Comparison of ENCODE assay signal across 1 cellular context in the genomic region with DNA sequence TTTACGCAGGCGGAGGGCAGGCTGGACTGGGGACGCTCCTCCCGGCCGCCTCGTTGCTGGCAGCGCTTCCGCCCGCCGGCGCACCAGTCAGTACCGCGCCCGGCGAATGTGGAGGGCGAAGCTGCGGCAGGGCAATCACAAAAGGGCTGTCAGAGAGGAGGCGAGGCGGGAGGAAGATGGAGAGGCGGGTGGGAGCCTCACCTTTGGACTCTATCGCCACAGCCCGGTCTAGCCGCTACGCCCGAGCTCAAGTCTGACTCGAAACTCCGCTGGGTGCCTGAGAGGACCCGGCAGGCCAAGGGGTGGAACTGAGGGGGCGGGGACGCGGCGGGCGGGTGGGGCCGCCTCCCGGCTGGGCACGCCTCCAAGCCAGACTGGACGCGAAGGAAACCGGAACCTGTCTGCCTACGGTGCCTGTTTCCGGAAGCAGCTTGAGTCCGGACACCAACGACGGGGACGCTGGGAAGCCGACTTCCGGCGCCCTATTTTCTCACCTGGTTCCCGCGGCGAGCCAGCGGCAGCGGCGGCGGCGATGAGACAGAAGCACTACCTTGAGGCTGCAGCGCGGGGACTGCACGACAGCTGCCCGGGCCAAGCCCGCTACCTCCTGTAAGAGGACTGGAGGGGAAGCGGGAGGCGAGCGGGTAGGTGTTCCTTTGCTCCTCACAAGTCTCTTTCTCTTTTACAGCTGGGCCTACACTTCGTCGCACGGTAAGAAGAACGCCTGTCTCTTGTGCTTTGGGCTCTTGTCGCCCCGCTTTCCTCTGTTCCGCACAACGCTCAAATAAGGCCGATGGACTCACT.
TF ChIP-seq lines count a peak whose summit lies in the region.

A gene (plus strand): TSS at position 483 of the 804 bp plus-strand sequence.

TF ChIP-seq in HepG2, 621 proteins besides CTCF, POLR2A, EP300 and RAD21 (continued from another document and continues in another):
- TF ChIP-seq, protein P1, sequence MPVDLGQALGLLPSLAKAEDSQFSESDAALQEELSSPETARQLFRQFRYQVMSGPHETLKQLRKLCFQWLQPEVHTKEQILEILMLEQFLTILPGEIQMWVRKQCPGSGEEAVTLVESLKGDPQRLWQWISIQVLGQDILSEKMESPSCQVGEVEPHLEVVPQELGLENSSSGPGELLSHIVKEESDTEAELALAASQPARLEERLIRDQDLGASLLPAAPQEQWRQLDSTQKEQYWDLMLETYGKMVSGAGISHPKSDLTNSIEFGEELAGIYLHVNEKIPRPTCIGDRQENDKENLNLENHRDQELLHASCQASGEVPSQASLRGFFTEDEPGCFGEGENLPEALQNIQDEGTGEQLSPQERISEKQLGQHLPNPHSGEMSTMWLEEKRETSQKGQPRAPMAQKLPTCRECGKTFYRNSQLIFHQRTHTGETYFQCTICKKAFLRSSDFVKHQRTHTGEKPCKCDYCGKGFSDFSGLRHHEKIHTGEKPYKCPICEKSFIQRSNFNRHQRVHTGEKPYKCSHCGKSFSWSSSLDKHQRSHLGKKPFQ (CRISPR knock-in tag; IDR thresholded peaks at IDR 0.05; ENCODE audit: insufficient replicate concordance) = peak; percentile 59
- no peak for TF ChIP-seq KLF13 (CRISPR knock-in tag; IDR thresholded peaks at IDR 0.05)
- TF ChIP-seq, protein P2, sequence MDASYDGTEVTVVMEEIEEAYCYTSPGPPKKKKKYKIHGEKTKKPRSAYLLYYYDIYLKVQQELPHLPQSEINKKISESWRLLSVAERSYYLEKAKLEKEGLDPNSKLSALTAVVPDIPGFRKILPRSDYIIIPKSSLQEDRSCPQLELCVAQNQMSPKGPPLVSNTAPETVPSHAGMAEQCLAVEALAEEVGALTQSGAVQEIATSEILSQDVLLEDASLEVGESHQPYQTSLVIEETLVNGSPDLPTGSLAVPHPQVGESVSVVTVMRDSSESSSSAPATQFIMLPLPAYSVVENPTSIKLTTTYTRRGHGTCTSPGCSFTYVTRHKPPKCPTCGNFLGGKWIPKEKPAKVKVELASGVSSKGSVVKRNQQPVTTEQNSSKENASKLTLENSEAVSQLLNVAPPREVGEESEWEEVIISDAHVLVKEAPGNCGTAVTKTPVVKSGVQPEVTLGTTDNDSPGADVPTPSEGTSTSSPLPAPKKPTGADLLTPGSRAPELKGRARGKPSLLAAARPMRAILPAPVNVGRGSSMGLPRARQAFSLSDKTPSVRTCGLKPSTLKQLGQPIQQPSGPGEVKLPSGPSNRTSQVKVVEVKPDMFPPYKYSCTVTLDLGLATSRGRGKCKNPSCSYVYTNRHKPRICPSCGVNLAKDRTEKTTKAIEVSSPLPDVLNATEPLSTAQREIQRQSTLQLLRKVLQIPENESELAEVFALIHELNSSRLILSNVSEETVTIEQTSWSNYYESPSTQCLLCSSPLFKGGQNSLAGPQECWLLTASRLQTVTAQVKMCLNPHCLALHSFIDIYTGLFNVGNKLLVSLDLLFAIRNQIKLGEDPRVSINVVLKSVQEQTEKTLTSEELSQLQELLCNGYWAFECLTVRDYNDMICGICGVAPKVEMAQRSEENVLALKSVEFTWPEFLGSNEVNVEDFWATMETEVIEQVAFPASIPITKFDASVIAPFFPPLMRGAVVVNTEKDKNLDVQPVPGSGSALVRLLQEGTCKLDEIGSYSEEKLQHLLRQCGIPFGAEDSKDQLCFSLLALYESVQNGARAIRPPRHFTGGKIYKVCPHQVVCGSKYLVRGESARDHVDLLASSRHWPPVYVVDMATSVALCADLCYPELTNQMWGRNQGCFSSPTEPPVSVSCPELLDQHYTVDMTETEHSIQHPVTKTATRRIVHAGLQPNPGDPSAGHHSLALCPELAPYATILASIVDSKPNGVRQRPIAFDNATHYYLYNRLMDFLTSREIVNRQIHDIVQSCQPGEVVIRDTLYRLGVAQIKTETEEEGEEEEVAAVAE (CRISPR knock-in tag; IDR thresholded peaks at IDR 0.05; ENCODE audit: borderline replicate concordance) = peak; percentile 77; the same call in 1 of the 2 replicates
- no peak for TF ChIP-seq ZSCAN22 (CRISPR knock-in tag; IDR thresholded peaks at IDR 0.05)
- TF ChIP-seq, protein P3, sequence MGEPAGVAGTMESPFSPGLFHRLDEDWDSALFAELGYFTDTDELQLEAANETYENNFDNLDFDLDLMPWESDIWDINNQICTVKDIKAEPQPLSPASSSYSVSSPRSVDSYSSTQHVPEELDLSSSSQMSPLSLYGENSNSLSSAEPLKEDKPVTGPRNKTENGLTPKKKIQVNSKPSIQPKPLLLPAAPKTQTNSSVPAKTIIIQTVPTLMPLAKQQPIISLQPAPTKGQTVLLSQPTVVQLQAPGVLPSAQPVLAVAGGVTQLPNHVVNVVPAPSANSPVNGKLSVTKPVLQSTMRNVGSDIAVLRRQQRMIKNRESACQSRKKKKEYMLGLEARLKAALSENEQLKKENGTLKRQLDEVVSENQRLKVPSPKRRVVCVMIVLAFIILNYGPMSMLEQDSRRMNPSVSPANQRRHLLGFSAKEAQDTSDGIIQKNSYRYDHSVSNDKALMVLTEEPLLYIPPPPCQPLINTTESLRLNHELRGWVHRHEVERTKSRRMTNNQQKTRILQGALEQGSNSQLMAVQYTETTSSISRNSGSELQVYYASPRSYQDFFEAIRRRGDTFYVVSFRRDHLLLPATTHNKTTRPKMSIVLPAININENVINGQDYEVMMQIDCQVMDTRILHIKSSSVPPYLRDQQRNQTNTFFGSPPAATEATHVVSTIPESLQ (CRISPR knock-in tag; conservative IDR thresholded peaks at IDR 0.05) = no peak
- TF ChIP-seq, protein P4, sequence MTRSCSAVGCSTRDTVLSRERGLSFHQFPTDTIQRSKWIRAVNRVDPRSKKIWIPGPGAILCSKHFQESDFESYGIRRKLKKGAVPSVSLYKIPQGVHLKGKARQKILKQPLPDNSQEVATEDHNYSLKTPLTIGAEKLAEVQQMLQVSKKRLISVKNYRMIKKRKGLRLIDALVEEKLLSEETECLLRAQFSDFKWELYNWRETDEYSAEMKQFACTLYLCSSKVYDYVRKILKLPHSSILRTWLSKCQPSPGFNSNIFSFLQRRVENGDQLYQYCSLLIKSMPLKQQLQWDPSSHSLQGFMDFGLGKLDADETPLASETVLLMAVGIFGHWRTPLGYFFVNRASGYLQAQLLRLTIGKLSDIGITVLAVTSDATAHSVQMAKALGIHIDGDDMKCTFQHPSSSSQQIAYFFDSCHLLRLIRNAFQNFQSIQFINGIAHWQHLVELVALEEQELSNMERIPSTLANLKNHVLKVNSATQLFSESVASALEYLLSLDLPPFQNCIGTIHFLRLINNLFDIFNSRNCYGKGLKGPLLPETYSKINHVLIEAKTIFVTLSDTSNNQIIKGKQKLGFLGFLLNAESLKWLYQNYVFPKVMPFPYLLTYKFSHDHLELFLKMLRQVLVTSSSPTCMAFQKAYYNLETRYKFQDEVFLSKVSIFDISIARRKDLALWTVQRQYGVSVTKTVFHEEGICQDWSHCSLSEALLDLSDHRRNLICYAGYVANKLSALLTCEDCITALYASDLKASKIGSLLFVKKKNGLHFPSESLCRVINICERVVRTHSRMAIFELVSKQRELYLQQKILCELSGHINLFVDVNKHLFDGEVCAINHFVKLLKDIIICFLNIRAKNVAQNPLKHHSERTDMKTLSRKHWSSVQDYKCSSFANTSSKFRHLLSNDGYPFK (CRISPR knock-in tag; IDR thresholded peaks at IDR 0.05; ENCODE audit: borderline replicate concordance) = peak; percentile 81; the same call in 1 of the 2 replicates
- TF ChIP-seq SMAD3 (CRISPR knock-in tag; IDR thresholded peaks at IDR 0.05) = peak; percentile 95
- TF ChIP-seq, protein P5, sequence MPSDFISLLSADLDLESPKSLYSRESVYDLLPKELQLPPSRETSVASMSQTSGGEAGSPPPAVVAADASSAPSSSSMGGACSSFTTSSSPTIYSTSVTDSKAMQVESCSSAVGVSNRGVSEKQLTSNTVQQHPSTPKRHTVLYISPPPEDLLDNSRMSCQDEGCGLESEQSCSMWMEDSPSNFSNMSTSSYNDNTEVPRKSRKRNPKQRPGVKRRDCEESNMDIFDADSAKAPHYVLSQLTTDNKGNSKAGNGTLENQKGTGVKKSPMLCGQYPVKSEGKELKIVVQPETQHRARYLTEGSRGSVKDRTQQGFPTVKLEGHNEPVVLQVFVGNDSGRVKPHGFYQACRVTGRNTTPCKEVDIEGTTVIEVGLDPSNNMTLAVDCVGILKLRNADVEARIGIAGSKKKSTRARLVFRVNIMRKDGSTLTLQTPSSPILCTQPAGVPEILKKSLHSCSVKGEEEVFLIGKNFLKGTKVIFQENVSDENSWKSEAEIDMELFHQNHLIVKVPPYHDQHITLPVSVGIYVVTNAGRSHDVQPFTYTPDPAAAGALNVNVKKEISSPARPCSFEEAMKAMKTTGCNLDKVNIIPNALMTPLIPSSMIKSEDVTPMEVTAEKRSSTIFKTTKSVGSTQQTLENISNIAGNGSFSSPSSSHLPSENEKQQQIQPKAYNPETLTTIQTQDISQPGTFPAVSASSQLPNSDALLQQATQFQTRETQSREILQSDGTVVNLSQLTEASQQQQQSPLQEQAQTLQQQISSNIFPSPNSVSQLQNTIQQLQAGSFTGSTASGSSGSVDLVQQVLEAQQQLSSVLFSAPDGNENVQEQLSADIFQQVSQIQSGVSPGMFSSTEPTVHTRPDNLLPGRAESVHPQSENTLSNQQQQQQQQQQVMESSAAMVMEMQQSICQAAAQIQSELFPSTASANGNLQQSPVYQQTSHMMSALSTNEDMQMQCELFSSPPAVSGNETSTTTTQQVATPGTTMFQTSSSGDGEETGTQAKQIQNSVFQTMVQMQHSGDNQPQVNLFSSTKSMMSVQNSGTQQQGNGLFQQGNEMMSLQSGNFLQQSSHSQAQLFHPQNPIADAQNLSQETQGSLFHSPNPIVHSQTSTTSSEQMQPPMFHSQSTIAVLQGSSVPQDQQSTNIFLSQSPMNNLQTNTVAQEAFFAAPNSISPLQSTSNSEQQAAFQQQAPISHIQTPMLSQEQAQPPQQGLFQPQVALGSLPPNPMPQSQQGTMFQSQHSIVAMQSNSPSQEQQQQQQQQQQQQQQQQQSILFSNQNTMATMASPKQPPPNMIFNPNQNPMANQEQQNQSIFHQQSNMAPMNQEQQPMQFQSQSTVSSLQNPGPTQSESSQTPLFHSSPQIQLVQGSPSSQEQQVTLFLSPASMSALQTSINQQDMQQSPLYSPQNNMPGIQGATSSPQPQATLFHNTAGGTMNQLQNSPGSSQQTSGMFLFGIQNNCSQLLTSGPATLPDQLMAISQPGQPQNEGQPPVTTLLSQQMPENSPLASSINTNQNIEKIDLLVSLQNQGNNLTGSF (CRISPR knock-in tag; IDR thresholded peaks at IDR 0.05) = no peak; the same call in 1 of the 2 replicates
- no peak for TF ChIP-seq ZBTB1 (CRISPR knock-in tag; IDR thresholded peaks at IDR 0.05; ENCODE audit: borderline replicate concordance)
- TF ChIP-seq ZNF768 (CRISPR knock-in tag; IDR thresholded peaks at IDR 0.05) = peak; percentile 69; the same call in 1 of the 2 replicates
- TF ChIP-seq ZNF468 (CRISPR knock-in tag; IDR thresholded peaks at IDR 0.05) = no peak
- TF ChIP-seq, protein P6, sequence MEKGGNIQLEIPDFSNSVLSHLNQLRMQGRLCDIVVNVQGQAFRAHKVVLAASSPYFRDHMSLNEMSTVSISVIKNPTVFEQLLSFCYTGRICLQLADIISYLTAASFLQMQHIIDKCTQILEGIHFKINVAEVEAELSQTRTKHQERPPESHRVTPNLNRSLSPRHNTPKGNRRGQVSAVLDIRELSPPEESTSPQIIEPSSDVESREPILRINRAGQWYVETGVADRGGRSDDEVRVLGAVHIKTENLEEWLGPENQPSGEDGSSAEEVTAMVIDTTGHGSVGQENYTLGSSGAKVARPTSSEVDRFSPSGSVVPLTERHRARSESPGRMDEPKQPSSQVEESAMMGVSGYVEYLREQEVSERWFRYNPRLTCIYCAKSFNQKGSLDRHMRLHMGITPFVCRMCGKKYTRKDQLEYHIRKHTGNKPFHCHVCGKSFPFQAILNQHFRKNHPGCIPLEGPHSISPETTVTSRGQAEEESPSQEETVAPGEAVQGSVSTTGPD (CRISPR knock-in tag; IDR thresholded peaks at IDR 0.05) = no peak
- peak; percentile 89 for TF ChIP-seq ZNF343 (CRISPR knock-in tag; IDR thresholded peaks at IDR 0.05)
- peak; percentile 74; the same call in 1 of the 2 replicates for TF ChIP-seq ZSCAN31 (CRISPR knock-in tag; IDR thresholded peaks at IDR 0.05; ENCODE audit: low read depth)
- no peak for TF ChIP-seq JUNB (CRISPR knock-in tag; IDR thresholded peaks at IDR 0.05; ENCODE audit: borderline replicate concordance)
- 0 out of 2 replicates have a peak, but pooled peaks have one; percentile 69 for TF ChIP-seq ZSCAN12 (CRISPR knock-in tag; IDR thresholded peaks at IDR 0.05)
- TF ChIP-seq NPAS2 (CRISPR knock-in tag; IDR thresholded peaks at IDR 0.05; ENCODE audit: borderline replicate concordance) = no peak
- no peak for TF ChIP-seq SETDB1 (CRISPR knock-in tag; IDR thresholded peaks at IDR 0.05; ENCODE audit: borderline replicate concordance)
- TF ChIP-seq ZKSCAN5 (CRISPR knock-in tag; IDR thresholded peaks at IDR 0.05) = no peak
- TF ChIP-seq ETV6 (CRISPR knock-in tag; conservative IDR thresholded peaks at IDR 0.05) = peak; percentile 30; the same call in 1 of the 2 replicates
- TF ChIP-seq RXRB (CRISPR knock-in tag; IDR thresholded peaks at IDR 0.05; ENCODE audit: borderline replicate concordance) = peak; percentile 72
- TF ChIP-seq ZBTB21 (CRISPR knock-in tag; IDR thresholded peaks at IDR 0.05) = peak; percentile 35; the same call in 1 of the 2 replicates
- TF ChIP-seq REL (CRISPR knock-in tag; conservative IDR thresholded peaks at IDR 0.05) = peak; percentile 89
- TF ChIP-seq PAWR (CRISPR knock-in tag; IDR thresholded peaks at IDR 0.05; ENCODE audit: borderline replicate concordance) = no peak
- peak; percentile 69 for TF ChIP-seq XRCC5 (optimal IDR thresholded peaks at IDR 0.05; ENCODE audit: low read length)
- peak; percentile 32; the same call in 1 of the 2 replicates for TF ChIP-seq FOXO1 (CRISPR knock-in tag; IDR thresholded peaks at IDR 0.05)
- TF ChIP-seq HOXA5 (CRISPR knock-in tag; IDR thresholded peaks at IDR 0.05) = peak; percentile 90
- TF ChIP-seq ARNTL (CRISPR knock-in tag; IDR thresholded peaks at IDR 0.05) = peak; percentile 14
- TF ChIP-seq ZNF850 (CRISPR knock-in tag; conservative IDR thresholded peaks at IDR 0.05) = no peak
- no peak; the same call in 1 of the 2 replicates for TF ChIP-seq BCL6 (CRISPR knock-in tag; IDR thresholded peaks at IDR 0.05)
- TF ChIP-seq ZNF124 (CRISPR knock-in tag; IDR thresholded peaks at IDR 0.05) = peak; percentile 93
- TF ChIP-seq SP1 (IDR thresholded peaks at IDR 0.05) = no peak
- TF ChIP-seq SP1 (CRISPR knock-in tag; IDR thresholded peaks at IDR 0.05) = peak; percentile 95
- TF ChIP-seq, protein P7, sequence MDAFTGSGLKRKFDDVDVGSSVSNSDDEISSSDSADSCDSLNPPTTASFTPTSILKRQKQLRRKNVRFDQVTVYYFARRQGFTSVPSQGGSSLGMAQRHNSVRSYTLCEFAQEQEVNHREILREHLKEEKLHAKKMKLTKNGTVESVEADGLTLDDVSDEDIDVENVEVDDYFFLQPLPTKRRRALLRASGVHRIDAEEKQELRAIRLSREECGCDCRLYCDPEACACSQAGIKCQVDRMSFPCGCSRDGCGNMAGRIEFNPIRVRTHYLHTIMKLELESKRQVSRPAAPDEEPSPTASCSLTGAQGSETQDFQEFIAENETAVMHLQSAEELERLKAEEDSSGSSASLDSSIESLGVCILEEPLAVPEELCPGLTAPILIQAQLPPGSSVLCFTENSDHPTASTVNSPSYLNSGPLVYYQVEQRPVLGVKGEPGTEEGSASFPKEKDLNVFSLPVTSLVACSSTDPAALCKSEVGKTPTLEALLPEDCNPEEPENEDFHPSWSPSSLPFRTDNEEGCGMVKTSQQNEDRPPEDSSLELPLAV (CRISPR knock-in tag; conservative IDR thresholded peaks at IDR 0.05; ENCODE audit: low read depth) = no peak
- TF ChIP-seq DMAP1 (CRISPR knock-in tag; IDR thresholded peaks at IDR 0.05) = 0 out of 2 replicates have a peak, but pooled peaks have one; percentile 67
- peak; percentile 88 for TF ChIP-seq ZNF749 (CRISPR knock-in tag; IDR thresholded peaks at IDR 0.05; ENCODE audit: borderline replicate concordance)
- TF ChIP-seq NONO (IDR thresholded peaks at IDR 0.05) = no peak
- peak; percentile 86; the same call in 1 of the 2 replicates for TF ChIP-seq NONO (CRISPR knock-in tag; conservative IDR thresholded peaks at IDR 0.05)
- TF ChIP-seq ZNF460 (CRISPR knock-in tag; IDR thresholded peaks at IDR 0.05; ENCODE audit: borderline replicate concordance) = no peak
